In the genomic region with DNA sequence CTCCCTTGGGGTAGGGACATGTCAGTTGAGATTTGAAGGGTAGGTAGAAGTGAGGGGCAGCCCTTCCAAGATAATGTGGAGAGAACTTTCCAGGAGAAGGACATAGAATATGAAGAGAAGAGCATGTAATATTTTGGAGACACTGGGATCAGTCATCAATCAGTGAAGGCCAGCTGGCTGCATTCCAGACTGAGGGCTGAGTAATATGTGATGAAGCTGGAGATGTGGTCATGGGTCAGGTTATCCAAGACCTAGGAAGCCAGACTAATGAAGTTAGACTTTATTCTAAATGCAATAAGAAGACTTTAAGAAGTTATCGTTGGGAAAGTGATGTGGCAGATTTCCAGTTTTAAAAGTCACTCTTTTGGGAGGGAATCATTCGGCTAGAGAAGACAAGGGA, we compare ENCODE assay signal across 13 cellular contexts.
DNase-seq lines count a peak whose midpoint lies in the region; TF ChIP-seq lines count a peak whose summit lies in the region.
"Had no signal": no experiment of that assay in that cellular context is flagged by ENCODE, and none has a peak within 500 bp of the region (broad histone marks: within the 10 kb centered on the region; RNA-seq: fewer than 3 reads in every experiment).

No MANE protein-coding gene starts in this region.

- DNase-seq in GM03348 (ENCODE audit: low spot score), result peak; percentile 36
- DNase-seq in T1000 (lab: John Stamatoyannopoulos, UW), result peak; percentile 59
- peak; percentile 84 for DNase-seq in fibroblast of the aortic adventitia (ENCODE audit: low read depth)
- DNase-seq in trophoblast cell, result peak; percentile 63 to 79
- no peak for DNase-seq in activated CD4-positive, alpha-beta T cell treated with anti-CD3 and anti-CD28 coated beads, Interleukin-2, amount 50 U/mL, for 4 hours
- no peak for DNase-seq in colonic mucosa
- no peak for DNase-seq in GM19240 (ENCODE audit: insufficient read length, low spot score)
- no peak for DNase-seq in activated T-cell treated with anti-CD3 and anti-CD28 coated beads, Interleukin-2, amount 50 U/mL, for 1 hour
- DNase-seq: activated CD4-positive, alpha-beta T cell treated with anti-CD3 and anti-CD28 coated beads, Interleukin-2, amount 10 ng/mL, durations not matched to agents 7 days and 5 days; activated naive CD4-positive, alpha-beta T cell; NCI-H187; NK-92 treated with Interleukin-12 subunit alpha and Interleukin-12 subunit beta, amount 100 ng/mL, for 24 hours; T-helper 1 cell had no signal

- no peak overlapping the region for H2AFZ ChIP-seq in trophoblast cell (ENCODE audit: insufficient read depth, low read length, poor library complexity)

- no peak overlapping the region for H2BK120ac ChIP-seq in trophoblast cell (ENCODE audit: insufficient read depth, low read length, poor library complexity)

- no peaks in the 10 kb centered on the region for H3K79me2 ChIP-seq in trophoblast cell (ENCODE audit: control insufficient read depth, insufficient read depth, low read length, poor library complexity)

- no peak overlapping the region for H2AK5ac ChIP-seq in trophoblast cell (ENCODE audit: low read length)

- TF ChIP-seq CTCF in fibroblast of the aortic adventitia (IDR thresholded peaks at IDR 0.05; ENCODE audit: insufficient read depth, low read length), result no peak
- no peak for TF ChIP-seq CTCF in colonic mucosa (IDR thresholded peaks at IDR 0.05)

- H3K9ac ChIP-seq in trophoblast cell (ENCODE audit: low read length), result no peak overlapping the region
- H3K9ac ChIP-seq in colonic mucosa (ENCODE audit: low read depth in 2 of 2, low read length in 2 of 2), result no peak overlapping the region

- H3K4me2 ChIP-seq in trophoblast cell (ENCODE audit: low read length), result no peak overlapping the region

- no peak overlapping the region for H2BK5ac ChIP-seq in trophoblast cell (ENCODE audit: low read depth, low read length, poor library complexity)

- H3K27me3 ChIP-seq in trophoblast cell (ENCODE audit: insufficient read depth, low read length) (no peaks in the 10 kb centered on the region), colonic mucosa (no peaks in the 10 kb centered on the region)

- no peaks in the 10 kb centered on the region for H3K36me3 ChIP-seq in trophoblast cell (ENCODE audit: control insufficient read depth in 1 of 2, insufficient read depth in 2 of 2, low read length in 2 of 2)
- H3K36me3 ChIP-seq in colonic mucosa, result no peaks in the 10 kb centered on the region

- no peak overlapping the region for H4K12ac ChIP-seq in trophoblast cell (ENCODE audit: low read depth, low read length)

- intact Hi-C loops in colonic mucosa (cut with DNase I), result no loop called here

- WGBS in trophoblast cell (ENCODE audit: extremely low coverage, insufficient coverage, insufficient read length), result no CpG with 5 or more reads among the region's 2 CpGs

- H3K4me3 ChIP-seq in fibroblast of the aortic adventitia (ENCODE audit: low read depth, low read length) (no peak overlapping the region), trophoblast cell (ENCODE audit: low read depth, low read length) (no peak overlapping the region), colonic mucosa (no peak overlapping the region)

- no peak overlapping the region for H3K14ac ChIP-seq in trophoblast cell (ENCODE audit: low read length)

- no peaks in the 10 kb centered on the region for H3K9me3 ChIP-seq in trophoblast cell (ENCODE audit: insufficient read depth, low read depth, low read length)
- no peaks in the 10 kb centered on the region for H3K9me3 ChIP-seq in colonic mucosa

- H3K79me1 ChIP-seq in trophoblast cell (ENCODE audit: low read length), result no peaks in the 10 kb centered on the region

- H4K8ac ChIP-seq in trophoblast cell (ENCODE audit: low read depth, low read length), result no peak overlapping the region

- no peak overlapping the region for H3K18ac ChIP-seq in trophoblast cell (ENCODE audit: low read length)

- no peak overlapping the region for H4K91ac ChIP-seq in trophoblast cell (ENCODE audit: low read depth, low read length)

- no peak overlapping the region for H3K27ac ChIP-seq in trophoblast cell (ENCODE audit: low read depth, low read length)
- H3K27ac ChIP-seq in colonic mucosa, result no peak overlapping the region

- H3K23ac ChIP-seq in trophoblast cell (ENCODE audit: low read length), result no peak overlapping the region

- no peak overlapping the region for H2BK12ac ChIP-seq in trophoblast cell (ENCODE audit: low read length)

- H3K4ac ChIP-seq in trophoblast cell (ENCODE audit: low read depth, low read length), result no peak overlapping the region

- H3K4me1 ChIP-seq in trophoblast cell (ENCODE audit: control insufficient read depth in 1 of 2, insufficient read depth in 2 of 2, low read length in 2 of 2) (no peaks in the 10 kb centered on the region), colonic mucosa (no peaks in the 10 kb centered on the region)

Comparison
In these comparisons a context has a peak if more than half of its experiments do, and no peak if none do; other contexts are left out.
1. DNase-seq: peak in GM03348 (single experiment), T1000 (single experiment), fibroblast of the aortic adventitia (single experiment) and trophoblast cell (2 of 2); none in activated CD4-positive, alpha-beta T cell treated with anti-CD3 and anti-CD28 coated beads, Interleukin-2, amount 50 U/mL, for 4 hours (0 of 2), colonic mucosa (single experiment), GM19240 (single experiment) and activated T-cell treated with anti-CD3 and anti-CD28 coated beads, Interleukin-2, amount 50 U/mL, for 1 hour (single experiment).